In genomic region chr1:46735708-46736324, GRCh38 we compare ENCODE assay signal across 1 cellular context.
TF ChIP-seq lines count a peak whose summit lies in the region.

No MANE protein-coding gene starts in this region.

TF ChIP-seq in K562, 482 proteins besides CTCF, POLR2A, EP300 and RAD21 (continued from another document and continues in another):
- TF ChIP-seq ZHX1 (conservative IDR thresholded peaks at IDR 0.05; ENCODE audit: low read length) (no peak), PATZ1 (CRISPR knock-in tag; IDR thresholded peaks at IDR 0.05; ENCODE audit: borderline replicate concordance) (no peak), KLF1 (tag; IDR thresholded peaks at IDR 0.05) (no peak), HNRNPUL1 (IDR thresholded peaks at IDR 0.05; ENCODE audit: low read length) (0 out of 2 replicates have a peak, but pooled peaks have one; percentile 46), TOE1 (IDR thresholded peaks at IDR 0.05; ENCODE audit: borderline replicate concordance) (no peak), TOE1 (CRISPR knock-in tag; IDR thresholded peaks at IDR 0.05; ENCODE audit: borderline replicate concordance, low read depth) (no peak), ZNF766 (CRISPR knock-in tag; conservative IDR thresholded peaks at IDR 0.05) (peak; percentile 90), JUND (IDR thresholded peaks at IDR 0.05; ENCODE audit: borderline replicate concordance, low read depth, low read length) (no peak; the same call in 1 of the 2 replicates), JUND (tag; IDR thresholded peaks at IDR 0.05; ENCODE audit: borderline replicate concordance, low read depth, low read length) (peak; percentile 19; the same call in 1 of the 3 replicates), EWSR1 (IDR thresholded peaks at IDR 0.05; ENCODE audit: borderline replicate concordance, low read depth, partially characterized antibody) (no peak), ZNF696 (CRISPR knock-in tag; conservative IDR thresholded peaks at IDR 0.05) (no peak), ZNF445 (CRISPR knock-in tag; IDR thresholded peaks at IDR 0.05; ENCODE audit: low read depth) (no peak), POLR2AphosphoS2 (IDR thresholded peaks at IDR 0.05; ENCODE audit: low read length) (no peak), MAZ (CRISPR knock-in tag; conservative IDR thresholded peaks at IDR 0.05 in 1 of 2, IDR thresholded peaks at IDR 0.05 in 1 of 2) (peak in 1 of 2 experiments; percentile 66; a peak in 1 of 4 replicates), NRF1 (conservative IDR thresholded peaks at IDR 0.05 in 1 of 2, IDR thresholded peaks at IDR 0.05 in 1 of 2) (no peak), REST (CRISPR knock-in tag; IDR thresholded peaks at IDR 0.05; ENCODE audit: low read depth) (peak; percentile 98), MLX (CRISPR knock-in tag; conservative IDR thresholded peaks at IDR 0.05) (peak in 1 of 2 experiments; percentile 63; a peak in 1 of 4 replicates), ZNF12 (CRISPR knock-in tag; IDR thresholded peaks at IDR 0.05) (peak; percentile 55; the same call in 1 of the 2 replicates), ZNF232 (CRISPR knock-in tag; IDR thresholded peaks at IDR 0.05) (0 out of 2 replicates have a peak, but pooled peaks have one; percentile 18), TFAP4 (CRISPR knock-in tag; IDR thresholded peaks at IDR 0.05; ENCODE audit: borderline replicate concordance) (peak; percentile 39; the same call in 1 of the 2 replicates), ELF1 (tag; IDR thresholded peaks at IDR 0.05) (no peak), SOX6 (IDR thresholded peaks at IDR 0.05) (no peak), KAT7 (CRISPR knock-in tag; IDR thresholded peaks at IDR 0.05; ENCODE audit: borderline replicate concordance) (no peak), DNMT1 (IDR thresholded peaks at IDR 0.05) (no peak), CC2D1A (IDR thresholded peaks at IDR 0.05) (no peak), MITF (IDR thresholded peaks at IDR 0.05) (no peak), ZC3H11A (IDR thresholded peaks at IDR 0.05; ENCODE audit: low read depth, low read length) (no peak), PTRF (tag; IDR thresholded peaks at IDR 0.05) (no peak), ZNF197 (CRISPR knock-in tag; IDR thresholded peaks at IDR 0.05; ENCODE audit: low read depth) (peak; percentile 72; the same call in 1 of the 2 replicates), TBL1XR1 (IDR thresholded peaks at IDR 0.05; ENCODE audit: low read length in 2 of 2) (0 out of 4 replicates have a peak, but pooled peaks of 1 of the 2 experiments have one; percentile 14), EHMT2 (IDR thresholded peaks at IDR 0.05) (peak; percentile 99), XRCC5 (IDR thresholded peaks at IDR 0.05; ENCODE audit: low read depth, low read length) (0 out of 2 replicates have a peak, but pooled peaks have one; percentile 41), TEAD1 (CRISPR knock-in tag; IDR thresholded peaks at IDR 0.05) (peak; percentile 68 to 82; a peak in 1 of 4 replicates), HES1 (IDR thresholded peaks at IDR 0.05; ENCODE audit: low read depth) (no peak), MAX (CRISPR knock-in tag; IDR thresholded peaks at IDR 0.05) (no peak), DLX4 (CRISPR knock-in tag; IDR thresholded peaks at IDR 0.05) (no peak), ZNF253 (CRISPR knock-in tag; conservative IDR thresholded peaks at IDR 0.05) (no peak), RCOR1 (IDR thresholded peaks at IDR 0.05; ENCODE audit: borderline replicate concordance in 1 of 2, low read depth in 2 of 2, low read length in 2 of 2) (peak in 1 of 2 experiments; percentile 86; a peak in 2 of 4 replicates), POLR2G (IDR thresholded peaks at IDR 0.05; ENCODE audit: low read depth, low read length) (no peak), ATF3 (IDR thresholded peaks at IDR 0.05) (no peak), ATF3 (CRISPR knock-in tag; conservative IDR thresholded peaks at IDR 0.05) (peak; percentile 57; the same call in 1 of the 2 replicates), ZNF263 (CRISPR knock-in tag; IDR thresholded peaks at IDR 0.05; ENCODE audit: borderline replicate concordance) (peak; percentile 41; the same call in 1 of the 2 replicates), ZNF184 (CRISPR knock-in tag; IDR thresholded peaks at IDR 0.05) (no peak), ATF6 (CRISPR knock-in tag; IDR thresholded peaks at IDR 0.05) (peak; percentile 77; the same call in 1 of the 2 replicates), LCOR (CRISPR knock-in tag; IDR thresholded peaks at IDR 0.05) (peak; percentile 69; the same call in 1 of the 2 replicates), ZNF175 (CRISPR knock-in tag; IDR thresholded peaks at IDR 0.05; ENCODE audit: low read depth) (0 out of 2 replicates have a peak, but pooled peaks have one; percentile 62), ZBTB12 (CRISPR knock-in tag; IDR thresholded peaks at IDR 0.05) (no peak)
